24 cellular contexts compared by ENCODE assay signal in the genomic region with DNA sequence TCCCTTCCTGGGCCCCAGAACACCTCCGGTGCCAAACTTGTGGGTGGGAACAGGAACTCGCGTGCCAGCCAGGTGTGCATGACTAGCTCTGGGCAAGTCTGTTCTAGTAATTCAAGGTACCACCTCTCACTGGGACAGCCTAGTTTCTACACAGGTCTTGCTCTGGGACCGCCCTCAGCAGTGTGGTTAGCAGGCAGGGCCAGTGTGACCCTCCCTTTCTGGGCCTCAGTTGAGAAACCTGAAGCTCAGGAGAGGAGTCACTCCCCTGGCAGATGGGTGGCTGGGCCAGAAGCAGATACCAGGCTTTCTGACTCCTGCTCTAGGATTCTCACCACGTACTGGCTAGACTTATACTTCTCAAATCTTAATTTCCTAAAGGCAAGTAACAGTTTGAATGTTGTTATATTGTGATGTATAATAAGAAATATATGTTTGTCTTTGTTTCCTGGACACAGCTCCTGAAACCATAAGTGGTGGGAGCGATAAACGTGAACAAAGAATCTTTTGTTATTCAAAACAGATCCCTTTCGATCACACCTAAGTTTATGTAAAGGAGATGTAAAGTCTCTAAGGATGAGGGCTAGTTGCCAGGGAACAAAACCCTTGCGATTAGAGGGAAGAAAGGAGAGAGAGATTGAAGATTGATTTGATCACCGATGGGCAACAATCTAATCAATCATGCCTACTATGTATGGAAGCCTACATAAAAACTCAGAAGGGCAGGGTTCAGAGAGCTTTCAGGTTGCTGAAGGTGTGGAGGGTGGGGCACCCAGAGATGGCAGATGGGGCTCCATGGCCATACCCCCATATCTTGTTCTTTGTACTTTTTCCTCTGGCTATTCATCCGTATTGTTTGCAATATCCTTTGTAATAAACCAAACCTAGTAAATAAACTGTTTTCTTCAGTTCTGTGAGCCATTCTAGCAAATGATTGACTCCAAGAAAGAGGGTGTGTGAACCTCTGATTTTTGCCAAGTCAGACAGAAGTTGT. TPM values are rescaled to one million over a fixed set of nuclear protein-coding genes. Genes with fewer than 3 reads are reported as not detected.
DNase-seq lines count a peak whose midpoint lies in the region; ATAC-seq, FAIRE-seq and TF ChIP-seq lines count a peak whose summit lies in the region.
"Had no signal": no experiment of that assay in that cellular context is flagged by ENCODE, and none has a peak within 500 bp of the region (broad histone marks: within the 10 kb centered on the region; RNA-seq: fewer than 3 reads in every experiment).

No MANE protein-coding gene starts in this region.

- H4K20me1 ChIP-seq in GM23338 (replicated peaks; ENCODE audit: insufficient read depth) = no peaks in the 10 kb centered on the region; the same call in 1 of the 2 replicates
- H4K20me1 ChIP-seq in SK-N-SH (ENCODE audit: insufficient read depth) = no peaks in the 10 kb centered on the region

- POLR2A ChIA-PET in RWPE1 (lab: Yijun Ruan, JAX; ENCODE audit: low non-redundant PET) = interaction anchor here (1.0 to 1.7 kb wide), 3 partner anchors 14 to 128 kb away, joined by 3 to 6 read pairs (median 4); partner anchors contain the start of gene USP40
- POLR2A ChIA-PET in SK-N-SH (lab: Yijun Ruan, JAX) = interaction anchor here (0.8 kb wide), 1 partner anchor 24 kb away, joined by 3 read pairs; no protein-coding TSS in a partner anchor

- FAIRE-seq in small intestine (lab: Jason Lieb, UNC) = no peak
- FAIRE-seq: urothelium cell line had no signal

- CTCF ChIA-PET in RWPE1 (lab: Yijun Ruan, JAX) = interaction anchor here (0.7 kb wide), 1 partner anchor 34 kb away, joined by 3 read pairs; no protein-coding TSS in a partner anchor
- CTCF ChIA-PET in SK-N-SH (lab: Yijun Ruan, JAX) = interaction anchor here (1.1 kb wide), 1 partner anchor 20 kb away, joined by 4 read pairs; no protein-coding TSS in a partner anchor

- no peak for TF ChIP-seq RAD21 in SK-N-SH (IDR thresholded peaks at IDR 0.05; ENCODE audit: low read length)

- ATAC-seq in GM23338 (peak; percentile 43; the same call in 2 of the 3 replicates), GM18858 (IDR thresholded peaks at IDR 0.05; ENCODE audit: unreplicated experiment) (no peak)
- ATAC-seq: left ventricle myocardium superior, Right ventricle myocardium inferior had no signal

- H2AFZ ChIP-seq in GM23338 = peak overlapping the region; percentile 72; the same call in 1 of the 2 replicates
- H2AFZ ChIP-seq in SK-N-SH (ENCODE audit: low read depth) = no peak overlapping the region

- H3K79me2 ChIP-seq in GM23338 (replicated peaks; ENCODE audit: insufficient read depth) = no peaks in the 10 kb centered on the region
- H3K79me2 ChIP-seq in SK-N-SH (ENCODE audit: insufficient read depth) = no peaks in the 10 kb centered on the region

- H3K4me3 Mint-ChIP-seq in GM23338 = no peak overlapping the region
- H3K4me3 Mint-ChIP-seq: CD14-positive monocyte; stimulated activated naive CD8-positive, alpha-beta T cell treated with anti-CD3 and anti-CD28 coated beads, Interleukin-15, Interleukin-2, amounts not matched to agents 100 ng/mL and 50 ng/mL, for 24 hours had no signal

- H3K4me1 Mint-ChIP-seq in GM23338 = peaks cover 20% of the 10 kb centered on the region
- H3K4me1 Mint-ChIP-seq: CD14-positive monocyte had no signal

- H3K9me3 Mint-ChIP-seq in GM23338 = no peaks in the 10 kb centered on the region
- H3K9me3 Mint-ChIP-seq: stimulated activated naive CD8-positive, alpha-beta T cell treated with anti-CD3 and anti-CD28 coated beads, Interleukin-15, Interleukin-2, amounts not matched to agents 100 ng/mL and 50 ng/mL, for 24 hours had no signal

- TF ChIP-seq EP300 in SK-N-SH (IDR thresholded peaks at IDR 0.05; ENCODE audit: borderline replicate concordance in 1 of 2, low read depth in 1 of 2, low read length in 1 of 2) = no peak

- no peaks in the 10 kb centered on the region; the same call in 2 of the 3 replicates for H3K36me3 Mint-ChIP-seq in GM23338 (ENCODE audit: low read depth)
- H3K36me3 Mint-ChIP-seq: CD14-positive monocyte had no signal

- TF ChIP-seq POLR2A in esophagus squamous epithelium (IDR thresholded peaks at IDR 0.05) = peak in 3 of 4 donors; percentile 74 to 90 (median 80)

- intact Hi-C loops in esophagus squamous epithelium (cut with DNase I) = no loop called here

- DNase-seq in GM23338 (ENCODE audit: low spot score) (no peak), RWPE1 (ENCODE audit: low spot score) (peak; percentile 96), esophagus squamous epithelium (lab: John Stamatoyannopoulos, UW) (no peak), small intestine (peak; percentile 55), GM03348 (ENCODE audit: low spot score) (no peak), COLO668 (lab: John Stamatoyannopoulos, UW; ENCODE audit: unreplicated experiment) (no peak), SK-N-SH (no peak)
- DNase-seq: activated CD4-positive, alpha-beta T cell treated with anti-CD3 and anti-CD28 coated beads, Interleukin-2, amount 50 U/mL, for 1 hour; activated CD8-positive, alpha-beta memory T cell treated with anti-CD3 and anti-CD28 coated beads, Interleukin-2, amount 50 U/mL, for 48 hours; activated effector memory CD4-positive, alpha-beta T cell treated with anti-CD3 and anti-CD28 coated beads, Interleukin-2, amount 50 U/mL, for 16 hours; dorsolateral prefrontal cortex; glutamatergic neuron; left ventricle myocardium superior; MV-4-11; NCI-H187 treated with DMSO at 0.1 percent for 48 hours; NCI-H446 treated with DMSO at 0.1 percent for 48 hours; ovary; stimulated activated CD4-positive, alpha-beta T cell treated with anti-CD3 and anti-CD28 coated beads, Interleukin-2, amount 100 ng/mL, for 24 hours had no signal

- H3K9me3 ChIP-seq in esophagus squamous epithelium (no peaks in the 10 kb centered on the region), small intestine (ENCODE audit: control insufficient read depth, low read depth) (no peaks in the 10 kb centered on the region), SK-N-SH (no peaks in the 10 kb centered on the region)
- H3K9me3 ChIP-seq: ovary had no signal

- no peak overlapping the region for H3K27ac Mint-ChIP-seq in GM23338
- H3K27ac Mint-ChIP-seq: CD14-positive monocyte; stimulated activated naive CD8-positive, alpha-beta T cell treated with anti-CD3 and anti-CD28 coated beads, Interleukin-15, Interleukin-2, amounts not matched to agents 100 ng/mL and 50 ng/mL, for 24 hours had no signal

- TF ChIP-seq CTCF in GM23338 (conservative IDR thresholded peaks at IDR 0.05; ENCODE audit: low read depth in 2 of 2) (no peak), RWPE1 (conservative IDR thresholded peaks at IDR 0.05; ENCODE audit: low read depth) (no peak), esophagus squamous epithelium (IDR thresholded peaks at IDR 0.05) (no peak), SK-N-SH (IDR thresholded peaks at IDR 0.05) (no peak)

- H3F3A ChIP-seq in GM23338 (replicated peaks; ENCODE audit: low read depth) (no peaks in the 10 kb centered on the region), SK-N-SH (replicated peaks; ENCODE audit: insufficient read depth) (no peaks in the 10 kb centered on the region)

- peaks cover 16% of the 10 kb centered on the region; the same call in 1 of the 2 replicates for H3K9me2 ChIP-seq in GM23338 (ENCODE audit: insufficient read depth)
- no peaks in the 10 kb centered on the region for H3K9me2 ChIP-seq in SK-N-SH

- no peak overlapping the region for H3K4me3 ChIP-seq in GM23338
- peak overlapping the region; percentile 34 to 47 (median 43) for H3K4me3 ChIP-seq in esophagus squamous epithelium
- H3K4me3 ChIP-seq in small intestine (ENCODE audit: low read depth in 1 of 2, low read length in 2 of 2) = no peak overlapping the region
- H3K4me3 ChIP-seq in SK-N-SH (ENCODE audit: low read depth in 2 of 2, low read length in 1 of 2) = no peak overlapping the region
- H3K4me3 ChIP-seq: dorsolateral prefrontal cortex, ovary had no signal

- H3K9ac ChIP-seq in SK-N-SH = no peak overlapping the region

- no peaks in the 10 kb centered on the region for H3K27me3 ChIP-seq in GM23338 (ENCODE audit: insufficient read depth)
- H3K27me3 ChIP-seq in esophagus squamous epithelium = no peaks in the 10 kb centered on the region
- H3K27me3 ChIP-seq in small intestine (ENCODE audit: control insufficient read depth in 2 of 2, insufficient read depth in 2 of 2, low read length in 2 of 2) = no peaks in the 10 kb centered on the region
- no peaks in the 10 kb centered on the region for H3K27me3 ChIP-seq in SK-N-SH (ENCODE audit: insufficient read depth)
- H3K27me3 ChIP-seq: ovary had no signal

- no peaks in the 10 kb centered on the region for H3K36me3 ChIP-seq in GM23338 (ENCODE audit: insufficient read depth)
- no peaks in the 10 kb centered on the region for H3K36me3 ChIP-seq in esophagus squamous epithelium
- H3K36me3 ChIP-seq in small intestine (ENCODE audit: control insufficient read depth in 2 of 2, insufficient read depth in 2 of 2, low read length in 2 of 2) = no peaks in the 10 kb centered on the region
- H3K36me3 ChIP-seq in SK-N-SH (replicated peaks in 1 of 2; ENCODE audit: control insufficient read depth in 1 of 2, insufficient read depth in 2 of 2, low read length in 1 of 2) = no peaks in the 10 kb centered on the region
- H3K36me3 ChIP-seq: ovary had no signal

- no peak overlapping the region for H3K4me2 ChIP-seq in GM23338
- no peak overlapping the region for H3K4me2 ChIP-seq in SK-N-SH

- WGBS in esophagus squamous epithelium, 2 donors = 41 to 47% methylated on average over 9 to 11 of the region's 11 CpGs
- whole genome bisulfite sequencing in small intestine, 3 donors = 35 to 74% (median 40%) methylated on average over 11 of the region's 11 CpGs
- WGBS in SK-N-SH (ENCODE audit: low lambda C conversion rate) = 70% methylated on average over 7 of the region's 11 CpGs

- no peak overlapping the region for H3K27ac ChIP-seq in GM23338 (ENCODE audit: low read depth)
- peak overlapping the region; percentile 88 for H3K27ac ChIP-seq in RWPE1
- H3K27ac ChIP-seq in esophagus squamous epithelium = peak overlapping the region; percentile 82 to 92 (median 88)
- H3K27ac ChIP-seq in small intestine (ENCODE audit: low read depth in 1 of 2, low read length in 1 of 2) = no peak overlapping the region
- H3K27ac ChIP-seq in SK-N-SH (ENCODE audit: low read depth in 2 of 2, low read length in 1 of 2) = no peak overlapping the region
- H3K27ac ChIP-seq: dorsolateral prefrontal cortex, ovary had no signal

- H3K27me3 Mint-ChIP-seq in GM23338 (ENCODE audit: insufficient read depth, low read depth, poor library complexity) = peaks cover 2% of the 10 kb centered on the region

- H3K4me1 ChIP-seq in GM23338 (ENCODE audit: insufficient read depth) = peaks cover 7% of the 10 kb centered on the region; the same call in 1 of the 2 replicates
- H3K4me1 ChIP-seq in esophagus squamous epithelium = peaks cover 0 to 70% (median 16%) of the 10 kb centered on the region in 3 donors
- peaks cover 2 to 7% of the 10 kb centered on the region in 2 donors for H3K4me1 ChIP-seq in small intestine (ENCODE audit: control insufficient read depth in 2 of 2, insufficient read depth in 1 of 2, low read depth in 1 of 2, low read length in 1 of 2)
- no peaks in the 10 kb centered on the region for H3K4me1 ChIP-seq in SK-N-SH (ENCODE audit: control insufficient read depth in 1 of 2, insufficient read depth in 2 of 2, low read depth in 1 of 2, low read length in 1 of 2)

RNA-seq across cellular contexts. Expression of gene UGT1A6, which starts 1.0 kb away (rescaled TPM):
- total RNA-seq in GM23338 (2014; rRNA removed; shearing (Covaris generic)) = not detected in 2 replicates
- not detected in 2 replicates for polyA plus RNA-seq in GM23338 (2016; fragmentation: Nextera tagmentation; extraction: Ambion mirVana)
- 10 to 100 TPM; 30.8 to 67.1 (median 61.3) TPM for total RNA-seq in esophagus squamous epithelium
- 1 to 10 TPM in 2 of 3 donors, not detected in 1; 1.4 to 1.8 TPM for polyA plus RNA-seq in small intestine
- polyA plus RNA-seq in SK-N-SH (2012; rRNA removed) = not detected in 2 replicates
- not detected in 2 replicates for polyA plus RNA-seq in SK-N-SH (2012; cell fraction: cytosol; rRNA removed)
- polyA plus RNA-seq in SK-N-SH (2012; cell fraction: nucleus; rRNA removed) = not detected in 2 replicates
- total RNA-seq: cardiac septum, dorsolateral prefrontal cortex, left ventricle myocardium superior, ovary, Right ventricle myocardium inferior had no signal
- polyA plus RNA-seq: CD14-positive monocyte, ovary had no signal

RNA-seq across cellular contexts. Expression of gene UGT1A7, which starts 10.0 kb away (rescaled TPM):
- total RNA-seq in GM23338 (2014; rRNA removed; shearing (Covaris generic)) = not detected in 2 replicates
- polyA plus RNA-seq in GM23338 (2016; fragmentation: Nextera tagmentation; extraction: Ambion mirVana) (not detected in 2 replicates), small intestine (1 to 10 TPM in 1 of 3 donors, under 1 TPM in 1, not detected in 1; 0.19 to 9.6 TPM), SK-N-SH (2012; rRNA removed) (not detected in 2 replicates)
- 100 to 1,000 TPM in 1 of 4 donors, 10 to 100 TPM in 3; 28.1 to 145 (median 78.5) TPM for total RNA-seq in esophagus squamous epithelium
- not detected in 2 replicates for polyA plus RNA-seq in SK-N-SH (2012; cell fraction: cytosol; rRNA removed)
- polyA plus RNA-seq in SK-N-SH (2012; cell fraction: nucleus; rRNA removed) = not detected in 2 replicates
- total RNA-seq: cardiac septum, dorsolateral prefrontal cortex, left ventricle myocardium superior, ovary, Right ventricle myocardium inferior had no signal
- polyA plus RNA-seq: CD14-positive monocyte, ovary had no signal

RNA-seq across cellular contexts. Expression of gene UGT1A9, which starts 20.0 kb away (rescaled TPM):
- not detected in 2 replicates for total RNA-seq in GM23338 (2014; rRNA removed; shearing (Covaris generic))
- polyA plus RNA-seq in GM23338 (2016; fragmentation: Nextera tagmentation; extraction: Ambion mirVana) = not detected in 2 replicates
- 1 to 10 TPM in 2 of 4 donors, under 1 TPM in 2; 0.49 to 1.7 (median 1.2) TPM for total RNA-seq in esophagus squamous epithelium
- polyA plus RNA-seq in small intestine = under 1 TPM in 1 of 3 donors, not detected in 2; 0.07 TPM
- polyA plus RNA-seq in SK-N-SH (2012; rRNA removed) = not detected in 2 replicates
- not detected in 2 replicates for polyA plus RNA-seq in SK-N-SH (2012; cell fraction: cytosol; rRNA removed)
- polyA plus RNA-seq in SK-N-SH (2012; cell fraction: nucleus; rRNA removed) = not detected in 2 replicates
- total RNA-seq: cardiac septum, dorsolateral prefrontal cortex, left ventricle myocardium superior, Right ventricle myocardium inferior had no signal
- polyA plus RNA-seq: CD14-positive monocyte, ovary had no signal

RNA-seq across cellular contexts. Expression of gene UGT1A5, which starts 21.0 kb away (rescaled TPM):
- not detected in 2 replicates for total RNA-seq in GM23338 (2014; rRNA removed; shearing (Covaris generic))
- polyA plus RNA-seq in GM23338 (2016; fragmentation: Nextera tagmentation; extraction: Ambion mirVana) = not detected in 2 replicates
- total RNA-seq in esophagus squamous epithelium = 1 to 10 TPM in 3 of 4 donors, under 1 TPM in 1; 0.67 to 9.7 (median 5.8) TPM
- polyA plus RNA-seq in small intestine = 10 to 100 TPM in 1 of 3 donors, under 1 TPM in 1, not detected in 1; 0.48 to 15.4 TPM
- polyA plus RNA-seq in SK-N-SH (2012; rRNA removed) = not detected in 2 replicates
- polyA plus RNA-seq in SK-N-SH (2012; cell fraction: cytosol; rRNA removed) = not detected in 2 replicates
- not detected in 2 replicates for polyA plus RNA-seq in SK-N-SH (2012; cell fraction: nucleus; rRNA removed)
- total RNA-seq: cardiac septum, left ventricle myocardium superior, ovary, Right ventricle myocardium inferior had no signal
- polyA plus RNA-seq: CD14-positive monocyte, ovary had no signal

RNA-seq across cellular contexts. Expression of gene UGT1A4, which starts 26.8 kb away (rescaled TPM):
- not detected in 2 replicates for total RNA-seq in GM23338 (2014; rRNA removed; shearing (Covaris generic))
- polyA plus RNA-seq in GM23338 (2016; fragmentation: Nextera tagmentation; extraction: Ambion mirVana) (not detected in 2 replicates), small intestine (1 to 10 TPM in 1 of 3 donors, under 1 TPM in 1, not detected in 1; 0.66 to 7.3 TPM), SK-N-SH (2012; rRNA removed) (not detected in 2 replicates)
- 1 to 10 TPM; 1.1 to 7.4 (median 3.4) TPM for total RNA-seq in esophagus squamous epithelium
- not detected in 2 replicates for polyA plus RNA-seq in SK-N-SH (2012; cell fraction: cytosol; rRNA removed)
- not detected in 2 replicates for polyA plus RNA-seq in SK-N-SH (2012; cell fraction: nucleus; rRNA removed)
- total RNA-seq: cardiac septum, dorsolateral prefrontal cortex, left ventricle myocardium superior, Right ventricle myocardium inferior had no signal
- polyA plus RNA-seq: CD14-positive monocyte, ovary had no signal

Comparison
In these comparisons a context has a peak if more than half of its experiments do, and no peak if none do; other contexts are left out.
1. DNase-seq: peak in RWPE1 (single experiment) and small intestine (single experiment); none in GM23338 (single experiment), esophagus squamous epithelium (single experiment), GM03348 (single experiment), COLO668 (single experiment) and SK-N-SH (single experiment).
2. H3K27ac ChIP-seq: peak in RWPE1 (single experiment) and esophagus squamous epithelium (4 of 4); none in GM23338 (single experiment), small intestine (0 of 2) and SK-N-SH (0 of 2).
3. H3K4me3 ChIP-seq: peak in esophagus squamous epithelium (4 of 4); none in GM23338 (single experiment), small intestine (0 of 2) and SK-N-SH (0 of 2).